Comparison of ENCODE assay signal across 18 cellular contexts in the genomic region with DNA sequence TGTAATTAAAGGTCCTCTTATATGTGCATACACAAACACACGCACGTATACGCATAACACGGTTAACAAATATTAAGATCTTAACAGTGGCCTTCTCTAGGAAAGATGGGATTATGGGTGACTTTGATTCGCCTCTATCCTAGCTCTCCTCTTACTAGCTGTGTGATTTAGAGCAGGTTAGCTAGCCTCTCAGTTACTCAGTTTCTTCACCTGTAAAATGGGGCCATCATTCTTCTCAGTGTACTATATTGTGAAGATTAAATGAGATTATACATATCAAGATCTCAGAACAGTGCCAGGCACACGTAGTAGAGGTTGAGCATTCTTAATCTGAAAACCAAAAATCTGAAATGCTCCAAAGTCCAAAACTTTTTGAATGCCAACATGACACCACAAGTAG.
DNase-seq lines count a peak whose midpoint lies in the region; FAIRE-seq and TF ChIP-seq lines count a peak whose summit lies in the region.
"Had no signal": no experiment of that assay in that cellular context is flagged by ENCODE, and none has a peak within 500 bp of the region (broad histone marks: within the 10 kb centered on the region; RNA-seq: fewer than 3 reads in every experiment).

No MANE protein-coding gene starts in this region.

- in situ Hi-C loops in GM23248 (cut with MboI): no loop called here

- POLR2A ChIA-PET in activated CD4-positive, alpha-beta T cell treated with anti-CD3 and anti-CD28 coated beads, Interleukin-2, amount 10 ng/mL, durations not matched to agents 7 days and 5 days (lab: Charles Lee): no interaction called here
- POLR2A ChIA-PET in HEK293 (lab: Yijun Ruan, JAX): interaction anchor here (1.1 kb wide), 1 partner anchor 76 kb away, joined by 6 read pairs; no protein-coding TSS in a partner anchor

- H3K9me3 ChIP-seq in HEK293 (ENCODE audit: control insufficient read depth, insufficient read depth, low read depth, low read length) (no peaks in the 10 kb centered on the region), astrocyte (ENCODE audit: insufficient read depth, low read depth, low read length) (no peaks in the 10 kb centered on the region), GM23248 (ENCODE audit: low read depth) (no peaks in the 10 kb centered on the region)
- H3K9me3 ChIP-seq: A549 had no signal

- H3K36me3 ChIP-seq in HEK293 (ENCODE audit: control insufficient read depth in 2 of 2, insufficient read depth in 1 of 2, low read length in 2 of 2): no peaks in the 10 kb centered on the region
- no peaks in the 10 kb centered on the region for H3K36me3 ChIP-seq in astrocyte (ENCODE audit: insufficient read depth, low read length)
- H3K36me3 ChIP-seq in GM23248 (ENCODE audit: low read depth): no peaks in the 10 kb centered on the region

- no peak overlapping the region for H3K9ac ChIP-seq in astrocyte (ENCODE audit: low read length)
- H3K9ac ChIP-seq in GM23248: no peak overlapping the region

- H3K4me3 Mint-ChIP-seq in activated CD4-positive, alpha-beta T cell treated with anti-CD3 and anti-CD28 coated beads, Interleukin-2, amount 10 ng/mL, durations not matched to agents 7 days and 5 days: peak overlapping the region; percentile 38
- H3K4me3 Mint-ChIP-seq in activated naive CD4-positive, alpha-beta T cell treated with anti-CD3 and anti-CD28 coated beads, Interleukin-2, amount 50 U/mL, for 24 hours: peak overlapping the region; percentile 23
- no peak overlapping the region for H3K4me3 Mint-ChIP-seq in astrocyte (ENCODE audit: unreplicated experiment)

- H3K27me3 ChIP-seq in astrocyte (ENCODE audit: insufficient read depth, low read length): no peaks in the 10 kb centered on the region
- no peaks in the 10 kb centered on the region for H3K27me3 ChIP-seq in GM23248 (replicated peaks; ENCODE audit: insufficient read depth)

- H3K36me3 Mint-ChIP-seq in activated CD4-positive, alpha-beta T cell treated with anti-CD3 and anti-CD28 coated beads, Interleukin-2, amount 10 ng/mL, durations not matched to agents 7 days and 5 days (ENCODE audit: low read depth): peaks cover 4% of the 10 kb centered on the region
- H3K36me3 Mint-ChIP-seq in activated naive CD4-positive, alpha-beta T cell treated with anti-CD3 and anti-CD28 coated beads, Interleukin-2, amount 50 U/mL, for 24 hours: peaks cover 2% of the 10 kb centered on the region
- no peaks in the 10 kb centered on the region for H3K36me3 Mint-ChIP-seq in astrocyte (ENCODE audit: low read depth, unreplicated experiment)
- H3K36me3 Mint-ChIP-seq: CD14-positive monocyte; CD4-positive, alpha-beta memory T cell had no signal

- H4K20me1 ChIP-seq in astrocyte (ENCODE audit: insufficient read depth, low read length) (no peaks in the 10 kb centered on the region), GM23248 (ENCODE audit: insufficient read depth) (no peaks in the 10 kb centered on the region)

- H3K4me2 ChIP-seq in astrocyte (ENCODE audit: low read length) (no peak overlapping the region), GM23248 (ENCODE audit: unreplicated experiment) (no peak overlapping the region)
- H3K4me2 ChIP-seq: A549 had no signal

- peaks cover 3% of the 10 kb centered on the region for H3K9me3 Mint-ChIP-seq in activated CD4-positive, alpha-beta T cell treated with anti-CD3 and anti-CD28 coated beads, Interleukin-2, amount 10 ng/mL, durations not matched to agents 7 days and 5 days
- no peaks in the 10 kb centered on the region for H3K9me3 Mint-ChIP-seq in activated naive CD4-positive, alpha-beta T cell treated with anti-CD3 and anti-CD28 coated beads, Interleukin-2, amount 50 U/mL, for 24 hours
- no peaks in the 10 kb centered on the region for H3K9me3 Mint-ChIP-seq in astrocyte (ENCODE audit: unreplicated experiment)

- WGBS in GM23248 (ENCODE audit: low coverage in 1 of 2, low lambda C conversion rate in 2 of 2, missing lambda C conversion rate in 2 of 2), 2 experiments: 87 to 94% methylated on average over 6 of the region's 6 CpGs

- H3K4me1 ChIP-seq in HEK293 (ENCODE audit: control insufficient read depth, insufficient read depth, low read length) (no peaks in the 10 kb centered on the region), astrocyte (ENCODE audit: insufficient read depth, low read length) (peaks cover 13% of the 10 kb centered on the region), GM23248 (ENCODE audit: insufficient read depth) (no peaks in the 10 kb centered on the region)

- no peaks in the 10 kb centered on the region for H3K9me2 ChIP-seq in GM23248 (ENCODE audit: insufficient read depth)

- peak; percentile 72 for FAIRE-seq in astrocyte (lab: Jason Lieb, UNC)
- FAIRE-seq: A549 had no signal

- peak overlapping the region; percentile 92 for H3K27ac Mint-ChIP-seq in activated CD4-positive, alpha-beta T cell treated with anti-CD3 and anti-CD28 coated beads, Interleukin-2, amount 10 ng/mL, durations not matched to agents 7 days and 5 days
- H3K27ac Mint-ChIP-seq in activated naive CD4-positive, alpha-beta T cell treated with anti-CD3 and anti-CD28 coated beads, Interleukin-2, amount 50 U/mL, for 24 hours: no peak overlapping the region
- no peak overlapping the region for H3K27ac Mint-ChIP-seq in astrocyte (ENCODE audit: unreplicated experiment)
- H3K27ac Mint-ChIP-seq: CD14-positive monocyte had no signal

- H3K27ac ChIP-seq in HEK293 (ENCODE audit: extremely low read depth, low read depth, low read length) (no peak overlapping the region), astrocyte (ENCODE audit: low read depth, low read length) (no peak overlapping the region), GM23248 (no peak overlapping the region)
- H3K27ac ChIP-seq: 22Rv1, A549 had no signal

- H2AFZ ChIP-seq in astrocyte (ENCODE audit: low read depth, low read length) (no peak overlapping the region), GM23248 (no peak overlapping the region)

- H3K27me3 Mint-ChIP-seq in activated CD4-positive, alpha-beta T cell treated with anti-CD3 and anti-CD28 coated beads, Interleukin-2, amount 10 ng/mL, durations not matched to agents 7 days and 5 days: peaks cover 2% of the 10 kb centered on the region
- H3K27me3 Mint-ChIP-seq in activated naive CD4-positive, alpha-beta T cell treated with anti-CD3 and anti-CD28 coated beads, Interleukin-2, amount 50 U/mL, for 24 hours: no peaks in the 10 kb centered on the region
- H3K27me3 Mint-ChIP-seq in astrocyte (ENCODE audit: low read depth, unreplicated experiment): no peaks in the 10 kb centered on the region
- H3K27me3 Mint-ChIP-seq: CD4-positive, alpha-beta memory T cell had no signal

- CTCF ChIA-PET in activated CD4-positive, alpha-beta T cell treated with anti-CD3 and anti-CD28 coated beads, Interleukin-2, amount 10 ng/mL, durations not matched to agents 7 days and 5 days (lab: Charles Lee): no interaction called here
- CTCF ChIA-PET in HEK293 (lab: Yijun Ruan, JAX): no interaction called here

- H3K79me2 ChIP-seq in astrocyte (ENCODE audit: insufficient read depth, low read length) (no peaks in the 10 kb centered on the region), GM23248 (ENCODE audit: insufficient read depth) (no peaks in the 10 kb centered on the region)

- TF ChIP-seq CTCF in HEK293 (tag by site-specific recombination; IDR thresholded peaks at IDR 0.05): no peak
- TF ChIP-seq CTCF in astrocyte (IDR thresholded peaks at IDR 0.05; ENCODE audit: insufficient read depth, low read depth, low read length): no peak

- H3K4me1 Mint-ChIP-seq in activated CD4-positive, alpha-beta T cell treated with anti-CD3 and anti-CD28 coated beads, Interleukin-2, amount 10 ng/mL, durations not matched to agents 7 days and 5 days: peaks cover 19% of the 10 kb centered on the region
- peaks cover 7% of the 10 kb centered on the region for H3K4me1 Mint-ChIP-seq in activated naive CD4-positive, alpha-beta T cell treated with anti-CD3 and anti-CD28 coated beads, Interleukin-2, amount 50 U/mL, for 24 hours
- H3K4me1 Mint-ChIP-seq in astrocyte (ENCODE audit: low read depth, unreplicated experiment): peaks cover 6% of the 10 kb centered on the region

- no peaks in the 10 kb centered on the region for H3F3A ChIP-seq in GM23248 (ENCODE audit: insufficient read depth)

- no peak for DNase-seq in activated CD4-positive, alpha-beta T cell treated with anti-CD3 and anti-CD28 coated beads, Interleukin-2, amount 10 ng/mL, durations not matched to agents 7 days and 5 days
- DNase-seq in activated CD4-positive, alpha-beta T cell treated with anti-CD3 and anti-CD28 coated beads, Interleukin-2, amount 50 U/mL, for 48 hours: no peak
- DNase-seq in activated naive CD4-positive, alpha-beta T cell treated with Interleukin-2 at 50 U/mL for 16 hours: no peak
- DNase-seq in astrocyte (ENCODE audit: low read depth): no peak
- DNase-seq in NCI-H187 treated with DMSO at 0.1 percent for 48 hours (lab: John Stamatoyannopoulos, UW): no peak
- no peak for DNase-seq in GM23248
- DNase-seq: AML-193; CD4-positive, alpha-beta memory T cell; DMS153; DMS79; GDM1; GOT3; H7 had no signal

- H3K4me3 ChIP-seq in HEK293 (ENCODE audit: low read depth, low read length) (no peak overlapping the region), astrocyte (ENCODE audit: insufficient read depth, low read depth, low read length) (no peak overlapping the region), GM23248 (no peak overlapping the region)
- H3K4me3 ChIP-seq: A549 had no signal

TF ChIP-seq in HEK293, 187 proteins besides CTCF, POLR2A, EP300 and RAD21:
- TF ChIP-seq ZNF664 (tag by site-specific recombination; IDR thresholded peaks at IDR 0.05) (peak; percentile 76), ZNF174 (tag by site-specific recombination; IDR thresholded peaks at IDR 0.05) (no peak)
TF ChIP-seq in HEK293: peak in this region for 1.
